ENCODE assay signal across 1 cellular context in genomic region chr16:88906535-88907105, GRCh38.
TF ChIP-seq lines count a peak whose summit lies in the region.

No MANE protein-coding gene starts in this region.

TF ChIP-seq in HepG2, 621 proteins besides CTCF, POLR2A, EP300 and RAD21:
- TF ChIP-seq HNF1B (CRISPR knock-in tag; IDR thresholded peaks at IDR 0.05) (no peak), SKI (IDR thresholded peaks at IDR 0.05; ENCODE audit: partially characterized antibody) (no peak), ZNF629 (CRISPR knock-in tag; conservative IDR thresholded peaks at IDR 0.05) (peak; percentile 65), ZNF205 (CRISPR knock-in tag; IDR thresholded peaks at IDR 0.05) (no peak), ZNF768 (CRISPR knock-in tag; IDR thresholded peaks at IDR 0.05) (no peak), ZFP91 (CRISPR knock-in tag; IDR thresholded peaks at IDR 0.05; ENCODE audit: borderline replicate concordance) (no peak), E2F2 (CRISPR knock-in tag; IDR thresholded peaks at IDR 0.05; ENCODE audit: borderline replicate concordance) (no peak)
